21 cellular contexts compared by ENCODE assay signal in genomic region chr1:201302168-201302896, GRCh38. TPM values are rescaled to one million over a fixed set of nuclear protein-coding genes. Genes with fewer than 3 reads are reported as not detected.
DNase-seq lines count a peak whose midpoint lies in the region; ATAC-seq, FAIRE-seq and TF ChIP-seq lines count a peak whose summit lies in the region.
"Had no signal": no experiment of that assay in that cellular context is flagged by ENCODE, and none has a peak within 500 bp of the region (broad histone marks: within the 10 kb centered on the region; RNA-seq: fewer than 3 reads in every experiment).

No MANE protein-coding gene starts in this region.

- H3K27me3 Mint-ChIP-seq in CD14-positive monocyte (ENCODE audit: low read depth in 3 of 3) = peaks cover 13 to 14% (median 13%) of the 10 kb centered on the region in 3 donors
- H3K27me3 Mint-ChIP-seq: activated naive CD8-positive, alpha-beta T cell had no signal

- H3K4me1 Mint-ChIP-seq in CD14-positive monocyte = no peaks in the 10 kb centered on the region
- H3K4me1 Mint-ChIP-seq: activated CD4-positive, alpha-beta T cell treated with anti-CD3 and anti-CD28 coated beads for 36 hours; endodermal cell had no signal

- H3K4me1 ChIP-seq in RWPE2 (ENCODE audit: insufficient read depth, poor library complexity, severe bottlenecking) (peaks cover 68% of the 10 kb centered on the region), esophagus squamous epithelium (peaks cover 19 to 100% (median 87%) of the 10 kb centered on the region in 3 donors), small intestine (ENCODE audit: control insufficient read depth in 2 of 2, insufficient read depth in 1 of 2, low read depth in 1 of 2, low read length in 1 of 2) (peaks cover 4 to 7% of the 10 kb centered on the region in 2 donors), BE2C (no peaks in the 10 kb centered on the region)
- H3K4me1 ChIP-seq: HAP-1 had no signal

- H3K27ac ChIP-seq in RWPE2 (ENCODE audit: poor library complexity, severe bottlenecking) (peak overlapping the region; percentile 90), esophagus squamous epithelium (peak overlapping the region; percentile 86 to 97 (median 96)), small intestine (ENCODE audit: low read depth in 1 of 2, low read length in 1 of 2) (no peak overlapping the region)

- H3K9me3 ChIP-seq in RWPE2 (ENCODE audit: severe bottlenecking) (no peaks in the 10 kb centered on the region), esophagus squamous epithelium (no peaks in the 10 kb centered on the region), small intestine (ENCODE audit: control insufficient read depth, low read depth) (no peaks in the 10 kb centered on the region), BE2C (no peaks in the 10 kb centered on the region)
- H3K9me3 ChIP-seq: HAP-1 had no signal

- H3K4me3 Mint-ChIP-seq in CD14-positive monocyte = no peak overlapping the region
- H3K4me3 Mint-ChIP-seq: activated CD4-positive, alpha-beta T cell treated with anti-CD3 and anti-CD28 coated beads for 36 hours; activated naive CD8-positive, alpha-beta T cell; endodermal cell had no signal

- WGBS in esophagus squamous epithelium, 2 donors = 14 to 49% methylated on average over 2 to 11 of the region's 15 CpGs
- WGBS in small intestine, 3 donors = 25 to 57% (median 36%) methylated on average over 14 to 15 of the region's 15 CpGs

- no peak for TF ChIP-seq CTCF in CD14-positive monocyte (IDR thresholded peaks at IDR 0.05)
- no peak for TF ChIP-seq CTCF in RWPE2 (IDR thresholded peaks at IDR 0.05; ENCODE audit: poor library complexity, severe bottlenecking)
- peak in 1 of 6 experiments; percentile 2 for TF ChIP-seq CTCF in esophagus squamous epithelium (IDR thresholded peaks at IDR 0.05)
- no peak for TF ChIP-seq CTCF in BE2C (IDR thresholded peaks at IDR 0.05; ENCODE audit: low read depth, low read length)

- FAIRE-seq in small intestine (lab: Jason Lieb, UNC) = no peak
- FAIRE-seq: colon had no signal

- H3K36me3 Mint-ChIP-seq in CD14-positive monocyte = no peaks in the 10 kb centered on the region
- H3K36me3 Mint-ChIP-seq: activated naive CD8-positive, alpha-beta T cell had no signal

- no peaks in the 10 kb centered on the region for H3K27me3 ChIP-seq in RWPE2 (ENCODE audit: insufficient read depth, poor library complexity, severe bottlenecking)
- no peaks in the 10 kb centered on the region for H3K27me3 ChIP-seq in esophagus squamous epithelium
- H3K27me3 ChIP-seq in small intestine (ENCODE audit: control insufficient read depth in 2 of 2, insufficient read depth in 2 of 2, low read length in 2 of 2) = no peaks in the 10 kb centered on the region
- no peaks in the 10 kb centered on the region for H3K27me3 ChIP-seq in BE2C

- peaks cover 50% of the 10 kb centered on the region for H3K36me3 ChIP-seq in RWPE2 (ENCODE audit: low read depth)
- peaks cover 0 to 38% (median 3%) of the 10 kb centered on the region in 3 donors for H3K36me3 ChIP-seq in esophagus squamous epithelium
- no peaks in the 10 kb centered on the region for H3K36me3 ChIP-seq in small intestine (ENCODE audit: control insufficient read depth in 2 of 2, insufficient read depth in 2 of 2, low read length in 2 of 2)
- no peaks in the 10 kb centered on the region for H3K36me3 ChIP-seq in BE2C
- H3K36me3 ChIP-seq: HAP-1 had no signal

- intact Hi-C loops in CD14-positive monocyte (cut with micrococcal nuclease) (no loop called here), esophagus squamous epithelium (cut with DNase I) (no loop called here)

- no peak overlapping the region for H3K4me3 ChIP-seq in RWPE2 (ENCODE audit: severe bottlenecking)
- H3K4me3 ChIP-seq in esophagus squamous epithelium = peak overlapping the region in 1 of 4 donors; percentile 7
- H3K4me3 ChIP-seq in small intestine (ENCODE audit: low read depth in 1 of 2, low read length in 2 of 2) = no peak overlapping the region
- no peak overlapping the region for H3K4me3 ChIP-seq in BE2C (ENCODE audit: low read depth, low read length)
- H3K4me3 ChIP-seq: HAP-1, lung had no signal

- peak; percentile 63 for ATAC-seq in RWPE2 (ENCODE audit: low read depth)
- ATAC-seq in HG02840 (IDR thresholded peaks at IDR 0.05; ENCODE audit: low FRiP score, unreplicated experiment) = no peak
- ATAC-seq: activated CD4-positive, alpha-beta T cell treated with anti-CD3 and anti-CD28 coated beads for 36 hours had no signal

- no peak for TF ChIP-seq POLR2A in esophagus squamous epithelium (IDR thresholded peaks at IDR 0.05)

- no peaks in the 10 kb centered on the region for H3K9me3 Mint-ChIP-seq in CD14-positive monocyte
- H3K9me3 Mint-ChIP-seq: endodermal cell had no signal

- no peak overlapping the region for H3K27ac Mint-ChIP-seq in CD14-positive monocyte
- H3K27ac Mint-ChIP-seq: activated CD4-positive, alpha-beta T cell treated with anti-CD3 and anti-CD28 coated beads for 36 hours; activated naive CD8-positive, alpha-beta T cell; endodermal cell had no signal

- peak; percentile 35 for DNase-seq in CD14-positive monocyte (ENCODE audit: low spot score)
- DNase-seq in RWPE2 (ENCODE audit: low spot score) = peak; percentile 88
- no peak for DNase-seq in esophagus squamous epithelium (lab: John Stamatoyannopoulos, UW)
- DNase-seq in small intestine = peak; percentile 56
- no peak for DNase-seq in NCI-H774 (lab: John Stamatoyannopoulos, UW)
- no peak for DNase-seq in inferior parietal cortex (ENCODE audit: extremely low spot score)
- no peak for DNase-seq in BE2C
- DNase-seq: activated CD4-positive, alpha-beta T cell treated with anti-CD3 and anti-CD28 coated beads for 36 hours; DMS53; endodermal cell; KG1; NCI-H2029 treated with DMSO at 0.1 percent for 48 hours; NCI-H526; occipital lobe; SHP77 had no signal

RNA-seq across cellular contexts. Expression of gene PKP1, which starts 19.0 kb away (rescaled TPM):
- not detected for polyA plus RNA-seq in CD14-positive monocyte
- total RNA-seq in esophagus squamous epithelium = 100 to 1,000 TPM; 263 to 706 (median 410) TPM
- under 1 TPM; 0.27 to 0.69 (median 0.45) TPM for polyA plus RNA-seq in small intestine
- polyA plus RNA-seq in BE2C (2012; ENCODE audit: insufficient read depth, insufficient read length, low read depth) = 0.93 TPM
- total RNA-seq: activated CD4-positive, alpha-beta T cell treated with anti-CD3 and anti-CD28 coated beads for 36 hours; HT1080 had no signal

Comparison
In these comparisons a context has a peak if more than half of its experiments do, and no peak if none do; other contexts are left out.
1. DNase-seq: peak in CD14-positive monocyte (single experiment), RWPE2 (single experiment) and small intestine (single experiment); none in esophagus squamous epithelium (single experiment), NCI-H774 (single experiment), inferior parietal cortex (single experiment) and BE2C (single experiment).
2. H3K27ac ChIP-seq: peak in RWPE2 (single experiment) and esophagus squamous epithelium (4 of 4); none in small intestine (0 of 2).